ENCODE assay signal across 8 cellular contexts in the genomic region with DNA sequence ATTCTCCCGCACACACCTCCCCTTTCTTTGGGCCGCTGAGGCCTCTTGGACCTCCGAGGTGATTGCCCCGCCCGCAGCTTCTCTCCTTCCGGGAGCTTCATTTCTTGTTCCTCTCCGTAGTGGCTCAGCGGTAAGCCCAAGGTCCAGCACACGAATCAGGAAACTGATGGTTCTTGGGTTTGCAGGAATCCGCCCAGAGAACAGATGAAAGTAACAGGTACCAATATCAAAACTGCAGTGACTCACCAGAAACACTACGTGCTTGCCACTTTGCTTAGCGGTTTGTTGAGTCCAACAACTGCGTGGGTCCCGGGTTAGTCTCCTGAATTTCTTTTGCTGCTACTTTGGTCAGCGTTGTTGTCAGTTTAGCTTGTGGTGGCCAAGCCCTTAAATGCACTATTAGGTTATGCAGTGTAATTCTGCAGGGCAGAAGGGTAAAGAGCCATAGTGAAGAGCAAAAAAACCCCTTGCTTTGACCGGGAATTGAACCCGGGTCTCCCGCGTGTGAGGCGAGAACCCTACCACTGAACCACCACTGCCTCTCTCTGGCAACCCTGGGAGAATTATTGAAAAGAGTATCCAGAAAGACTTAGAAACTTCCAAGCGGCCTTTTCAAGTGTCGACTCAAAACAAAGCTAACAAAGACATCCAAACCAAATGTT.
DNase-seq lines count a peak whose midpoint lies in the region; ATAC-seq, FAIRE-seq and TF ChIP-seq lines count a peak whose summit lies in the region.
"Not testable (repeated sequence)": the region's sequence is repeated elsewhere in the genome, so short reads cannot be mapped to it uniquely, and the experiment has no call there.

No MANE protein-coding gene starts in this region.

- H3K4me3 ChIP-seq in A549, result 0 out of 3 replicates have a peak overlapping the region, but pooled peaks have one; percentile 34
- peak overlapping the region in 2 of 3 donors; percentile 1 to 33 for H3K4me3 ChIP-seq in breast epithelium
- H3K4me3 ChIP-seq in skeletal muscle cell (ENCODE audit: low read depth, low read length), result not testable (repeated sequence)

- ATAC-seq in A549 (peak; percentile 87 to 95), GM18909 (IDR thresholded peaks at IDR 0.05; ENCODE audit: poor library complexity, unreplicated experiment) (peak; percentile 85), HG03280 (IDR thresholded peaks at IDR 0.05; ENCODE audit: unreplicated experiment) (peak; percentile 57)

- CTCF ChIA-PET in A549 (lab: Yijun Ruan, JAX); activated CD4-positive, alpha-beta T cell treated with anti-CD3 and anti-CD28 coated beads, Interleukin-2, amount 10 ng/mL, durations not matched to agents 7 days and 5 days (lab: Charles Lee): not testable (repeated sequence)

- H3K27ac Mint-ChIP-seq in activated CD4-positive, alpha-beta T cell treated with anti-CD3 and anti-CD28 coated beads, Interleukin-2, amount 10 ng/mL, durations not matched to agents 7 days and 5 days, result peak overlapping the region; percentile 74

- not testable (repeated sequence) for H3K4me1 Mint-ChIP-seq in activated CD4-positive, alpha-beta T cell treated with anti-CD3 and anti-CD28 coated beads, Interleukin-2, amount 10 ng/mL, durations not matched to agents 7 days and 5 days

- H3K27ac ChIP-seq in A549, breast epithelium: not testable (repeated sequence)

- POLR2A ChIA-PET in A549 (lab: Yijun Ruan, JAX), result interaction anchor here (0.6 kb wide), 1 partner anchor 1470 kb away, joined by 3 read pairs; no protein-coding TSS in a partner anchor
- POLR2A ChIA-PET in activated CD4-positive, alpha-beta T cell treated with anti-CD3 and anti-CD28 coated beads, Interleukin-2, amount 10 ng/mL, durations not matched to agents 7 days and 5 days (lab: Charles Lee), result not testable (repeated sequence)

- WGBS in A549 (ENCODE audit: missing lambda C conversion rate), result 1% methylated on average over 12 of the region's 22 CpGs

- not testable (repeated sequence) for H3K9me3 ChIP-seq in A549, breast epithelium

- not testable (repeated sequence) for TF ChIP-seq RAD21 in A549 (conservative IDR thresholded peaks at IDR 0.05 in 1 of 2, IDR thresholded peaks at IDR 0.05 in 1 of 2)

- not testable (repeated sequence) for TF ChIP-seq POLR2A in A549 (IDR thresholded peaks at IDR 0.05; ENCODE audit: low read length); breast epithelium (IDR thresholded peaks at IDR 0.05)

- not testable (repeated sequence) for TF ChIP-seq CTCF in A549 (IDR thresholded peaks at IDR 0.05); breast epithelium (IDR thresholded peaks at IDR 0.05)

- DNase-seq in A549 (ENCODE audit: low read depth in 1 of 2, low spot score in 1 of 2) (peak; percentile 47 to 83), NCI-H748 treated with DMSO at 0.1 percent for 48 hours (lab: John Stamatoyannopoulos, UW) (peak; percentile 47), breast epithelium (ENCODE audit: low spot score in 2 of 2) (peak in 1 of 2 donors; percentile 27), iPS-NIHi7 (ENCODE audit: extremely low spot score) (peak; percentile 47), skeletal muscle cell (ENCODE audit: low read depth) (peak; percentile 23)
- peak; percentile 20 for DNase-seq in activated CD4-positive, alpha-beta T cell treated with anti-CD3 and anti-CD28 coated beads, Interleukin-2, amount 10 ng/mL, durations not matched to agents 7 days and 5 days

- not testable (repeated sequence) for H3K27me3 ChIP-seq in breast epithelium

- H3K27me3 Mint-ChIP-seq in activated CD4-positive, alpha-beta T cell treated with anti-CD3 and anti-CD28 coated beads, Interleukin-2, amount 10 ng/mL, durations not matched to agents 7 days and 5 days, result not testable (repeated sequence)

- peak overlapping the region; percentile 54 for H3K4me3 Mint-ChIP-seq in activated CD4-positive, alpha-beta T cell treated with anti-CD3 and anti-CD28 coated beads, Interleukin-2, amount 10 ng/mL, durations not matched to agents 7 days and 5 days

- intact Hi-C loops in breast epithelium (cut with DNase I; ENCODE audit: low total_unique reads), result not testable (repeated sequence)

- not testable (repeated sequence) for TF ChIP-seq EP300 in A549 (IDR thresholded peaks at IDR 0.05)

- not testable (repeated sequence) for H3K36me3 Mint-ChIP-seq in activated CD4-positive, alpha-beta T cell treated with anti-CD3 and anti-CD28 coated beads, Interleukin-2, amount 10 ng/mL, durations not matched to agents 7 days and 5 days (ENCODE audit: low read depth)

- not testable (repeated sequence) for H3K36me3 ChIP-seq in breast epithelium

- not testable (repeated sequence) for H3K9me3 Mint-ChIP-seq in activated CD4-positive, alpha-beta T cell treated with anti-CD3 and anti-CD28 coated beads, Interleukin-2, amount 10 ng/mL, durations not matched to agents 7 days and 5 days

- not testable (repeated sequence) for FAIRE-seq in A549 (lab: Jason Lieb, UNC)

- H3K4me1 ChIP-seq in A549, breast epithelium: not testable (repeated sequence)

- peak overlapping the region; percentile 41; the same call in 1 of the 3 replicates for H3K4me2 ChIP-seq in A549

TF ChIP-seq in A549, 52 proteins besides CTCF, POLR2A, EP300 and RAD21:
- TF ChIP-seq SREBF2 (IDR thresholded peaks at IDR 0.05), result peak; percentile 77
- TF ChIP-seq ESRRA (IDR thresholded peaks at IDR 0.05; ENCODE audit: borderline replicate concordance, low read length), result 0 out of 2 replicates have a peak, but pooled peaks have one; percentile 45
- TF ChIP-seq, protein P1, sequence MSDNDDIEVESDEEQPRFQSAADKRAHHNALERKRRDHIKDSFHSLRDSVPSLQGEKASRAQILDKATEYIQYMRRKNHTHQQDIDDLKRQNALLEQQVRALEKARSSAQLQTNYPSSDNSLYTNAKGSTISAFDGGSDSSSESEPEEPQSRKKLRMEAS (IDR thresholded peaks at IDR 0.05), result peak; percentile 50; the same call in 1 of the 2 replicates
- TF ChIP-seq RARB (CRISPR knock-in tag; IDR thresholded peaks at IDR 0.05), result peak; percentile 89; the same call in 1 of the 2 replicates
- peak in 1 of 2 experiments; percentile 33; a peak in 1 of 4 replicates for TF ChIP-seq CEBPB (IDR thresholded peaks at IDR 0.05)
- TF ChIP-seq SMC3 (IDR thresholded peaks at IDR 0.05), result peak; percentile 20; the same call in 1 of the 3 replicates
